ENCODE assay signal across 10 cellular contexts in the genomic region with DNA sequence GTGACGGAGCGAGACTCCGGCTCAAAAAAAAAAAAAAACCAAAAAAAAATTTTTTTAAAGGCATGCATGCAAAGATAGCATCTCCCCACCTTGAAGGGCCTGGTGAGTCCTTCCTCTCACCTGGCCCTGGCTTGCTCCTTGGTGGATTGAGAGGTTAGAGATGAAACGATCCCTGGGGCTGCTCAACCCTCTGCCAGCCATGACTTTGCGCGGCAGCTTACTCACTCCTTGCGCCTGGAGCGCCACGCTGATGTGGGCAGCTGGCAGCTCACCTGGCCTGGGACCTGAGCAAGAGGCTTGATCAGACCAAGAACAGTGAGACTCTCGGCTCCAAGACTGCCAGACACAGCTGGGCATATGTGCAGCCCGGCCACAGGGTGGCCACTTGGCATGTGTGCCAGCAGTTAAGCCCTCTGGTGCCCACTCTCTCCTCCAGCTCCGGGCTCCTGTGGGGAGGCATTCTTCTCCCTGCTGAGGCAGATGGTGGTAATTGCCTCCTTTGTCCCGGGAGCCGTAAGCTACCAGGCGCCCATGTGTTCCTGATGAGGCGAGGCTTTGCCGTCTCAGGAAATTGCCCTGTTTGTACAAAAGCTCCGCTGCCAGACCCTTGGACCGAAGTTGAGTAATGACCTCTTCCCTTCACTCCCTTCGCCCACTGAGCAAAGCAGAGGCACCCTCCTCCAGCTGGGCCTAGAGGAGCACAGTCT.
A peak's percentile ranks its signal among the peaks of the same experiment; 100 is the strongest.
DNase-seq lines count a peak whose midpoint lies in the region; ATAC-seq and TF ChIP-seq lines count a peak whose summit lies in the region.
"Had no signal": no experiment of that assay in that cellular context is flagged by ENCODE, and none has a peak within 500 bp of the region (broad histone marks: within the 10 kb centered on the region; RNA-seq: fewer than 3 reads in every experiment).

No MANE protein-coding gene starts in this region.

- no peak for ATAC-seq in HG03342 (IDR thresholded peaks at IDR 0.05; ENCODE audit: unreplicated experiment)
- ATAC-seq in HG02970 (IDR thresholded peaks at IDR 0.05; ENCODE audit: low FRiP score, unreplicated experiment): no peak
- ATAC-seq: esophagus mucosa had no signal

- DNase-seq in NCI-H345 treated with DMSO at 0.1 percent for 48 hours (lab: John Stamatoyannopoulos, UW; ENCODE audit: unreplicated experiment) (peak; percentile 67), kidney tubule cell (ENCODE audit: low spot score) (peak; percentile 33), hippocampal formation (lab: John Stamatoyannopoulos, UW) (no peak)
- DNase-seq: CD8-positive, alpha-beta memory T cell; stimulated activated CD4-positive, alpha-beta T cell treated with anti-CD3 and anti-CD28 coated beads, Interleukin-12 subunit alpha, Interleukin-12 subunit beta, amount 100 ng/mL, for 4 hours; WERI-Rb-1 had no signal

- peak; percentile 6 for TF ChIP-seq CTCF in GM12873 (IDR thresholded peaks at IDR 0.05; ENCODE audit: insufficient read depth, low read depth, low read length, missing control alignments)

Comparison
In these comparisons a context has a peak if more than half of its experiments do, and no peak if none do; other contexts are left out.
1. DNase-seq: peak in NCI-H345 treated with DMSO at 0.1 percent for 48 hours (single experiment) and kidney tubule cell (single experiment); none in hippocampal formation (0 of 2).